20 cellular contexts compared by ENCODE assay signal in the genomic region with DNA sequence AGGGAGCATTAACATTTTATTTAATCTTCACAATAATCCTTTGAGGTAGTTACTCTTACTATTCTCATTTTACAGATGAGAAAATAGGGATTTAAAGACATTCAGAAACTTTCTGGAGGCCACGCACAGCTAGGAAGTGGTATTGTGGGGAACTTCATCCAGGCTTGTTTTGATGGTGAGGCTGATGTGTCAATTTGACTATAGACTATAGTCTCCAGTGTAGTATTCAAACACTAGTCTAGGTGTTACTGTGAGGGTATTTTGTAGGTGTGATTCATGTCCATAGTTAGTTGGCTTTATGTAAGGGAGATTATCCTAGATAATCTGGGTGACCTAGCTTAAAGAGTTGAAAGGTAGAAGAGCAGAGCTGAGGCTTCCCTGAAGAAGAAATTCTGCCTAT. TPM values are rescaled to one million over a fixed set of nuclear protein-coding genes. Genes with fewer than 3 reads are reported as not detected.
DNase-seq lines count a peak whose midpoint lies in the region; ATAC-seq, FAIRE-seq and TF ChIP-seq lines count a peak whose summit lies in the region.
"Had no signal": no experiment of that assay in that cellular context is flagged by ENCODE, and none has a peak within 500 bp of the region (broad histone marks: within the 10 kb centered on the region; RNA-seq: fewer than 3 reads in every experiment).

No MANE protein-coding gene starts in this region.

- no peak for TF ChIP-seq POLR2A in K562 (conservative IDR thresholded peaks at IDR 0.05)

- 67% methylated on average over 1 of the region's 1 CpG for WGBS in K562 (ENCODE audit: insufficient coverage, low coverage, missing lambda C conversion rate)

- no peaks in the 10 kb centered on the region; the same call in 1 of the 2 replicates for H3K9me3 ChIP-seq in K562 (replicated peaks; ENCODE audit: control insufficient read depth, insufficient read depth, low read depth, low read length)
- no peaks in the 10 kb centered on the region for H3K9me3 ChIP-seq in Karpas-422 (ENCODE audit: low read length)
- H3K9me3 ChIP-seq: BE2C had no signal

- H3K4me2 ChIP-seq in K562 (ENCODE audit: insufficient read depth, low read length), result no peak overlapping the region
- no peak overlapping the region for H3K4me2 ChIP-seq in Karpas-422 (ENCODE audit: low read depth, low read length, poor library complexity, severe bottlenecking)
- H3K4me2 ChIP-seq: GM23338 had no signal

- H3K4me1 Mint-ChIP-seq in activated T-cell treated with anti-CD3 and anti-CD28 coated beads, Interleukin-2, amount 50 U/mL, for 72 hours (ENCODE audit: low read depth), result no peaks in the 10 kb centered on the region
- peaks cover 49% of the 10 kb centered on the region for H3K4me1 Mint-ChIP-seq in HFFc6 (ENCODE audit: low read depth)
- H3K4me1 Mint-ChIP-seq: CD4-positive, CD25-positive, alpha-beta regulatory T cell; CD8-positive, alpha-beta memory T cell; GM23338; H9 had no signal

- intact Hi-C loops in K562 (cut with micrococcal nuclease), result no loop called here

- H3K36me3 ChIP-seq in K562 (ENCODE audit: control insufficient read depth, insufficient read depth, low read length), result no peaks in the 10 kb centered on the region
- no peaks in the 10 kb centered on the region for H3K36me3 ChIP-seq in Karpas-422 (ENCODE audit: insufficient read depth, low read length)
- H3K36me3 ChIP-seq: BE2C had no signal

- H3K4me3 ChIP-seq in K562 (no peak overlapping the region), Karpas-422 (ENCODE audit: low read length) (no peak overlapping the region)
- H3K4me3 ChIP-seq: GM23338 had no signal

- no peaks in the 10 kb centered on the region for H3K36me3 Mint-ChIP-seq in activated T-cell treated with anti-CD3 and anti-CD28 coated beads, Interleukin-2, amount 50 U/mL, for 72 hours (ENCODE audit: insufficient read depth in 2 of 2)
- peaks cover 3% of the 10 kb centered on the region; the same call in 1 of the 2 replicates for H3K36me3 Mint-ChIP-seq in HFFc6 (ENCODE audit: low read depth)
- H3K36me3 Mint-ChIP-seq: CD4-positive, CD25-positive, alpha-beta regulatory T cell had no signal

- H3K27ac ChIP-seq in K562 (ENCODE audit: extremely low read depth, low read depth, low read length), result no peak overlapping the region
- no peak overlapping the region for H3K27ac ChIP-seq in Karpas-422 (ENCODE audit: low read length)

- H3K9me2 ChIP-seq in Karpas-422 (replicated peaks; ENCODE audit: insufficient read depth, low read length), result no peaks in the 10 kb centered on the region

- H3K4me1 ChIP-seq in K562 (replicated peaks in 1 of 2; ENCODE audit: control insufficient read depth in 2 of 2, insufficient read depth in 2 of 2, low read length in 2 of 2) (peaks cover 0 to 9% of the 10 kb centered on the region in 2 experiments; a peak in 2 of 5 replicates), Karpas-422 (ENCODE audit: low read length) (no peaks in the 10 kb centered on the region)
- H3K4me1 ChIP-seq: BE2C had no signal

- DNase-seq in activated T-cell treated with anti-CD3 and anti-CD28 coated beads, Interleukin-2, amount 50 U/mL, for 72 hours, result no peak
- DNase-seq in activated T-cell treated with anti-CD3 and anti-CD28 coated beads for 4 hours (no peak), HFFc6 (no peak), K562 (ENCODE audit: extremely low read depth in 1 of 4, low spot score in 3 of 4) (no peak), Karpas-422 (no peak), left lobe of liver (ENCODE audit: low spot score) (no peak), dedifferentiated amniotic fluid mesenchymal stem cell (ENCODE audit: extremely low spot score) (no peak)
- DNase-seq in stimulated activated naive CD8-positive, alpha-beta T cell treated with anti-CD3 and anti-CD28 coated beads, Interleukin-15, Interleukin-2, amounts not matched to agents 100 U/mL and 50 U/mL, for 24 hours, result no peak
- DNase-seq: ACHN; BE2C; C1 segment of cervical spinal cord; CD4-positive, CD25-positive, alpha-beta regulatory T cell; CD8-positive, alpha-beta memory T cell; COR-L47; GDM1; H9; KBM-7 had no signal

- no peak overlapping the region for H3K4me3 Mint-ChIP-seq in activated T-cell treated with anti-CD3 and anti-CD28 coated beads, Interleukin-2, amount 50 U/mL, for 72 hours
- no peak overlapping the region for H3K4me3 Mint-ChIP-seq in HFFc6
- H3K4me3 Mint-ChIP-seq: CD4-positive, CD25-positive, alpha-beta regulatory T cell; CD8-positive, alpha-beta memory T cell; GM23338; H9 had no signal

- no TSS peak for BruUV-seq in K562 (replicated peaks; lab: Mats Ljungman, UMichigan)

- H4K20me1 ChIP-seq in K562 (replicated peaks; ENCODE audit: control insufficient read depth, insufficient read depth, low read length) (no peaks in the 10 kb centered on the region), Karpas-422 (ENCODE audit: insufficient read depth, low read depth, low read length) (no peaks in the 10 kb centered on the region)

- peak; percentile 27 to 69 for ATAC-seq in activated T-cell treated with anti-CD3 and anti-CD28 coated beads, Interleukin-2, amount 50 U/mL, for 72 hours (replicated peaks in 1 of 2)
- peak; percentile 22; the same call in 1 of the 3 replicates for ATAC-seq in K562
- peak; percentile 57 for ATAC-seq in stimulated activated naive CD8-positive, alpha-beta T cell treated with anti-CD3 and anti-CD28 coated beads, Interleukin-15, Interleukin-2, amounts not matched to agents 100 U/mL and 50 U/mL, for 24 hours
- no peak for ATAC-seq in left lobe of liver
- ATAC-seq: GM23338 had no signal

- no peaks in the 10 kb centered on the region for H3K9me3 Mint-ChIP-seq in activated T-cell treated with anti-CD3 and anti-CD28 coated beads, Interleukin-2, amount 50 U/mL, for 72 hours
- no peaks in the 10 kb centered on the region for H3K9me3 Mint-ChIP-seq in HFFc6

- FAIRE-seq in K562 (lab: Jason Lieb, UNC), result no peak
- FAIRE-seq: A204.1, D721Med had no signal

- H3K27me3 Mint-ChIP-seq in activated T-cell treated with anti-CD3 and anti-CD28 coated beads, Interleukin-2, amount 50 U/mL, for 72 hours (ENCODE audit: low read depth), result no peaks in the 10 kb centered on the region
- H3K27me3 Mint-ChIP-seq in HFFc6 (ENCODE audit: insufficient read depth), result no peaks in the 10 kb centered on the region; the same call in none of the 2 replicates
- H3K27me3 Mint-ChIP-seq: CD8-positive, alpha-beta memory T cell had no signal

- no peak overlapping the region for H2AFZ ChIP-seq in K562 (ENCODE audit: low read depth, low read length)
- H2AFZ ChIP-seq in Karpas-422 (ENCODE audit: low read length), result no peak overlapping the region
- H2AFZ ChIP-seq: GM23338 had no signal

- H3K79me2 ChIP-seq in K562 (ENCODE audit: control insufficient read depth, insufficient read depth, low read length) (no peaks in the 10 kb centered on the region), Karpas-422 (ENCODE audit: low read length) (no peaks in the 10 kb centered on the region)

- TF ChIP-seq CTCF in HFFc6 (IDR thresholded peaks at IDR 0.05) (no peak), K562 (IDR thresholded peaks at IDR 0.05 in 2 of 3, conservative IDR thresholded peaks at IDR 0.05 in 1 of 3; ENCODE audit: insufficient read depth in 2 of 3, low read depth in 1 of 3, low read length in 3 of 3) (no peak)

- CTCF ChIA-PET in K562 (lab: Yijun Ruan, JAX; ENCODE audit: low intra/inter-chr PET ratio), result no interaction called here

- no peak overlapping the region for H3K27ac Mint-ChIP-seq in activated T-cell treated with anti-CD3 and anti-CD28 coated beads, Interleukin-2, amount 50 U/mL, for 72 hours
- H3K27ac Mint-ChIP-seq in HFFc6, result 0 out of 2 replicates have a peak overlapping the region, but pooled peaks have one; percentile 14
- H3K27ac Mint-ChIP-seq: CD4-positive, CD25-positive, alpha-beta regulatory T cell; CD8-positive, alpha-beta memory T cell; GM23338; H9 had no signal

- POLR2A ChIA-PET in K562 (lab: Yijun Ruan, JAX), result interaction anchor here (1.0 to 1.5 kb wide), 4 partner anchors 9 to 42 kb away, joined by 3 to 4 read pairs (median 4); no protein-coding TSS in a partner anchor

- no peak for TF ChIP-seq RAD21 in K562 (CRISPR knock-in tag; conservative IDR thresholded peaks at IDR 0.05 in 1 of 2, IDR thresholded peaks at IDR 0.05 in 1 of 2)

- H3K27me3 ChIP-seq in K562 (ENCODE audit: control insufficient read depth in 2 of 2, insufficient read depth in 2 of 2, low read length in 2 of 2) (no peaks in the 10 kb centered on the region), Karpas-422 (ENCODE audit: low read length) (no peaks in the 10 kb centered on the region)
- H3K27me3 ChIP-seq: BE2C had no signal

- no peak for TF ChIP-seq EP300 in K562 (IDR thresholded peaks at IDR 0.05; ENCODE audit: low read length)

- no peaks in the 10 kb centered on the region for H3K9me1 ChIP-seq in K562 (ENCODE audit: control insufficient read depth, insufficient read depth, low read length)

- in situ Hi-C loops in K562 (cut with MboI), result no loop called here

- H3K9ac ChIP-seq in K562 (ENCODE audit: insufficient read depth in 1 of 2, low read depth in 2 of 2, low read length in 2 of 2) (no peak overlapping the region), Karpas-422 (ENCODE audit: low read length) (no peak overlapping the region)

TF ChIP-seq in K562, 482 proteins besides CTCF, POLR2A, EP300 and RAD21 (continues in another document):
- TF ChIP-seq NFXL1 (CRISPR knock-in tag; IDR thresholded peaks at IDR 0.05) (no peak), FOXK2 (conservative IDR thresholded peaks at IDR 0.05 in 1 of 2, IDR thresholded peaks at IDR 0.05 in 1 of 2; ENCODE audit: low read depth in 2 of 2) (no peak)

RNA-seq across cellular contexts. Expression of gene ELL2, which starts 54.1 kb away (rescaled TPM):
- total RNA-seq in activated T-cell treated with anti-CD3 and anti-CD28 coated beads, Interleukin-2, amount 50 U/mL, for 72 hours, result 100 to 1,000 TPM in 1 of 2 donors, 10 to 100 TPM in 1; 76.3 to 113 TPM
- total RNA-seq in HFFc6 (2021; fragmentation: NEBNext Ultra II Directional; extraction: Animal tissue kit (Norgen Biotek cat#: 25700)), result 100 to 1,000 TPM; 346 to 505 (median 380) TPM
- total RNA-seq in K562 (2011; cell fraction: chromatin; rRNA removed; ENCODE audit: low replicate concordance), result 31.2 and 65.3 TPM in 2 replicates
- 11.2 and 15.0 TPM in 2 replicates for total RNA-seq in K562 (2011; cell fraction: nucleolus; rRNA removed)
- total RNA-seq in K562 (2011; cell fraction: nucleoplasm; rRNA removed), result 29.9 and 45.8 TPM in 2 replicates
- total RNA-seq in K562 (2014; rRNA removed) (14.0 and 18.3 TPM in 2 replicates), K562 (2014; rRNA removed; fragmentation: Illumina TruSeq; extraction: Trizol) (14.7 and 17.1 TPM in 2 replicates), K562 (2015; rRNA removed; fragmentation: Illumina TruSeq; extraction: Trizol) (10.1 and 12.5 TPM in 2 replicates), K562 (2021) (16.2 and 23.1 TPM in 2 replicates), left lobe of liver (76.4 TPM)
- polyA plus RNA-seq in K562 (2011; rRNA removed) (11.1 and 16.3 TPM in 2 replicates), K562 (2014; fragmentation: Illumina TruSeq; extraction: Trizol) (11.4 and 14.5 TPM in 2 replicates), K562 (2014; fragmentation: Nextera tagmentation; extraction: Ambion mirVana) (1 to 10 TPM; 4.3 to 6.8 TPM), K562 (2014; rRNA removed) (9.0 and 14.6 TPM in 2 replicates)
- polyA plus RNA-seq in K562 (2011; cell fraction: cytosol; rRNA removed), result 4.0 and 4.7 TPM in 2 replicates
- 13.8 and 14.7 TPM in 2 replicates for polyA plus RNA-seq in K562 (2011; cell fraction: nucleus; rRNA removed)
- 8.3 and 11.9 TPM in 2 replicates for polyA plus RNA-seq in K562 (2012)
- polyA minus RNA-seq in K562 (2011; rRNA and poly(A)+ RNA removed), result 21.9 and 28.0 TPM in 2 replicates
- 4.8 and 11.7 TPM in 2 replicates for polyA minus RNA-seq in K562 (2011; cell fraction: cytosol; rRNA and poly(A)+ RNA removed)
- 21.4 and 33.0 TPM in 2 replicates for polyA minus RNA-seq in K562 (2011; cell fraction: nucleus; rRNA and poly(A)+ RNA removed)
- total RNA-seq in Karpas-422 (2014; rRNA removed; shearing (Covaris generic); ENCODE audit: low replicate concordance), result 0.32 and 0.48 TPM in 2 replicates
